ENCODE assay signal across 1 cellular context in the genomic region with DNA sequence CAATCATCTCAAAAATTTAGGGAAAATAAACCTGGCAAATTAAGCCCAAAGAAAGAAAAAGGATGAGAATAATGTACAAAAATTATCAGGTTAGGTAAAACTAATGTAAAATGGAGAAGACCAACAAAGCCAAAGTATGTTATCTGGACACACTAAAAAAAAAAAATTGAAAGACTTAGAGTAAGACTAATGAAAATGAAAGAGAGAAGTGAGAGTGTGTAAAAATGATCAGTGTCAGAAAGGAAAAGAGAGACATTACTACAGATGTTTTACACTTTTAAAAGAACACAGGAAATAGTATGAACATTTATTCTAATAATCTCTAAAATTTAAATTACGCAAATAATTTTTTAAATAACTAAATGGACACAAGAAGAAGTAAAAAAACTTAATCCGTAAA.
TF ChIP-seq lines count a peak whose summit lies in the region.

No MANE protein-coding gene starts in this region.

TF ChIP-seq in GM12878, 131 proteins besides CTCF, POLR2A, EP300 and RAD21 (continued from another document):
- TF ChIP-seq MTA2 (IDR thresholded peaks at IDR 0.05; ENCODE audit: low read depth) (peak; percentile 43; the same call in 1 of the 2 replicates), TARDBP (IDR thresholded peaks at IDR 0.05; ENCODE audit: borderline replicate concordance) (no peak), YBX1 (IDR thresholded peaks at IDR 0.05) (no peak), SIX5 (IDR thresholded peaks at IDR 0.05; ENCODE audit: low read depth, low read length, severe bottlenecking) (no peak)
